Comparison of ENCODE assay signal across 1 cellular context in the genomic region with DNA sequence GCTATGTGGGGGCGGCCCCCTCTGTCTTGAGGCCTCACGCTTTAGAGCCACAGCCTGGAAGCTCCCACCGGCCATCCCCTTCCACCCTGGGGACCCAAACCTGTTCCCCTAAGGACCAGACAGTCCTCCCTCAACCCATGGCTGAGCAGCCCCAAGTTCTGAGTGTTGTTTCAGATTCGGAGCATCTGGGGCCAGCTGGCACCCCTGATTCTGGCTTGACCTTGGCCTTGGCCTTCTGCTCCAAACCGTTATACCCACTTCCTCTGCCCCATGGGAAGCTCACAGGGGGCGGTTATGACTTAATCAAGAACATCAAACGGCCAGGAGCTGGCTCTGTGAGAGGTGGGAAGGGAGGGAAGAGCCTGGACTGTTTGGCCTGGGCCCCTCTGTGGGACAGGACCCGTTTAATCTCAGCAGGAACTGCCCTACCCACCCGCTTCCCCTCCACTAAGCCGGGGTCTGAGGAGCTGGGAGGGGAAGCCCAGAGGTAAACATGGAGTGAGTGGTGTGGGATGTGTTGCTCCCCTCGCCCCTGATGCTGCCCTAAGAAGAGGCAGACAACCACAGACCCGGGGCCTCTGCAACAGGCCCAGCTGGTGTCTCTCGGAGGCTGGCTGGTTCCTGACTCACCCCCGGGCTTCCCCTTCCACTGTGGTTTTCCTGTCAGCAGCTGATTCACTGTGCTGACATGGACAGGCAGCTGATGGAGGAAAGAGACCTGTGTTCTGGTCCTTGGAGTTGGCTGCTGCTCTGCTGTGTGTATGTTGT.
A peak's percentile ranks its signal among the peaks of the same experiment; 100 is the strongest.
TF ChIP-seq lines count a peak whose summit lies in the region.

No MANE protein-coding gene starts in this region.

TF ChIP-seq in GM12878, 131 proteins besides CTCF, POLR2A, EP300 and RAD21 (continued from another document and continues in another):
- TF ChIP-seq, protein P1, sequence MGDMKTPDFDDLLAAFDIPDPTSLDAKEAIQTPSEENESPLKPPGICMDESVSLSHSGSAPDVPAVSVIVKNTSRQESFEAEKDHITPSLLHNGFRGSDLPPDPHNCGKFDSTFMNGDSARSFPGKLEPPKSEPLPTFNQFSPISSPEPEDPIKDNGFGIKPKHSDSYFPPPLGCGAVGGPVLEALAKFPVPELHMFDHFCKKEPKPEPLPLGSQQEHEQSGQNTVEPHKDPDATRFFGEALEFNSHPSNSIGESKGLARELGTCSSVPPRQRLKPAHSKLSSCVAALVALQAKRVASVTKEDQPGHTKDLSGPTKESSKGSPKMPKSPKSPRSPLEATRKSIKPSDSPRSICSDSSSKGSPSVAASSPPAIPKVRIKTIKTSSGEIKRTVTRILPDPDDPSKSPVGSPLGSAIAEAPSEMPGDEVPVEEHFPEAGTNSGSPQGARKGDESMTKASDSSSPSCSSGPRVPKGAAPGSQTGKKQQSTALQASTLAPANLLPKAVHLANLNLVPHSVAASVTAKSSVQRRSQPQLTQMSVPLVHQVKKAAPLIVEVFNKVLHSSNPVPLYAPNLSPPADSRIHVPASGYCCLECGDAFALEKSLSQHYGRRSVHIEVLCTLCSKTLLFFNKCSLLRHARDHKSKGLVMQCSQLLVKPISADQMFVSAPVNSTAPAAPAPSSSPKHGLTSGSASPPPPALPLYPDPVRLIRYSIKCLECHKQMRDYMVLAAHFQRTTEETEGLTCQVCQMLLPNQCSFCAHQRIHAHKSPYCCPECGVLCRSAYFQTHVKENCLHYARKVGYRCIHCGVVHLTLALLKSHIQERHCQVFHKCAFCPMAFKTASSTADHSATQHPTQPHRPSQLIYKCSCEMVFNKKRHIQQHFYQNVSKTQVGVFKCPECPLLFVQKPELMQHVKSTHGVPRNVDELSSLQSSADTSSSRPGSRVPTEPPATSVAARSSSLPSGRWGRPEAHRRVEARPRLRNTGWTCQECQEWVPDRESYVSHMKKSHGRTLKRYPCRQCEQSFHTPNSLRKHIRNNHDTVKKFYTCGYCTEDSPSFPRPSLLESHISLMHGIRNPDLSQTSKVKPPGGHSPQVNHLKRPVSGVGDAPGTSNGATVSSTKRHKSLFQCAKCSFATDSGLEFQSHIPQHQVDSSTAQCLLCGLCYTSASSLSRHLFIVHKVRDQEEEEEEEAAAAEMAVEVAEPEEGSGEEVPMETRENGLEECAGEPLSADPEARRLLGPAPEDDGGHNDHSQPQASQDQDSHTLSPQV (IDR thresholded peaks at IDR 0.05), result 0 out of 2 replicates have a peak, but pooled peaks have one; percentile 51
- TF ChIP-seq EGR1 (IDR thresholded peaks at IDR 0.05; ENCODE audit: borderline replicate concordance in 1 of 2, low read depth in 2 of 2, low read length in 2 of 2) (peak in 1 of 2 experiments; percentile 67; a peak in 1 of 3 replicates), MTA3 (IDR thresholded peaks at IDR 0.05; ENCODE audit: borderline replicate concordance, low read length) (peak; percentile 81), RB1 (IDR thresholded peaks at IDR 0.05; ENCODE audit: borderline replicate concordance) (no peak), LARP7 (IDR thresholded peaks at IDR 0.05) (peak; percentile 47; the same call in 1 of the 2 replicates), MTA2 (IDR thresholded peaks at IDR 0.05; ENCODE audit: low read depth) (no peak), ZBED1 (IDR thresholded peaks at IDR 0.05; ENCODE audit: borderline replicate concordance) (peak; percentile 86; the same call in 1 of the 2 replicates), KDM1A (IDR thresholded peaks at IDR 0.05; ENCODE audit: borderline replicate concordance) (no peak), TAF1 (IDR thresholded peaks at IDR 0.05; ENCODE audit: borderline replicate concordance, low read depth, low read length) (peak; percentile 55; the same call in 1 of the 2 replicates), PAX5 (IDR thresholded peaks at IDR 0.05; ENCODE audit: borderline replicate concordance, low read depth, low read length) (peak; percentile 86; the same call in 1 of the 2 replicates), RELA (IDR thresholded peaks at IDR 0.05; ENCODE audit: borderline replicate concordance, partially characterized antibody) (peak; percentile 91), CBFB (IDR thresholded peaks at IDR 0.05; ENCODE audit: low read depth) (peak; percentile 96), SREBF1 (IDR thresholded peaks at IDR 0.05; ENCODE audit: low read length) (no peak), ZNF217 (IDR thresholded peaks at IDR 0.05) (no peak), EZH2 (IDR thresholded peaks at IDR 0.05; ENCODE audit: borderline replicate concordance, control insufficient read depth, low read depth, low read length) (no peak), KAT2A (conservative IDR thresholded peaks at IDR 0.05; ENCODE audit: control insufficient read depth, low read depth, low read length) (no peak), SMAD1 (IDR thresholded peaks at IDR 0.05; ENCODE audit: low read depth, partially characterized antibody) (peak; percentile 16), PRDM15 (CRISPR knock-in tag; IDR thresholded peaks at IDR 0.05) (no peak), GABPA (IDR thresholded peaks at IDR 0.05; ENCODE audit: low read depth) (no peak), GATAD2B (conservative IDR thresholded peaks at IDR 0.05; ENCODE audit: low read depth) (0 out of 2 replicates have a peak, but pooled peaks have one; percentile 64), DPF2 (IDR thresholded peaks at IDR 0.05) (peak; percentile 81), RFX5 (IDR thresholded peaks at IDR 0.05; ENCODE audit: low read depth, low read length) (no peak), SRF (IDR thresholded peaks at IDR 0.05; ENCODE audit: low read depth in 2 of 2, low read length in 2 of 2) (peak in 1 of 2 experiments; percentile 62; a peak in 1 of 4 replicates), NR2F1 (conservative IDR thresholded peaks at IDR 0.05) (peak; percentile 91), ZBTB4 (CRISPR knock-in tag; IDR thresholded peaks at IDR 0.05) (no peak), ETV6 (conservative IDR thresholded peaks at IDR 0.05 in 1 of 2, IDR thresholded peaks at IDR 0.05 in 1 of 2; ENCODE audit: borderline replicate concordance in 1 of 2, low read depth in 1 of 2) (peak in 1 of 2 experiments; percentile 88; a peak in 2 of 4 replicates), BRCA1 (IDR thresholded peaks at IDR 0.05; ENCODE audit: low read depth, low read length) (no peak), MYC (IDR thresholded peaks at IDR 0.05; ENCODE audit: insufficient read depth, insufficient read length, insufficient replicate concordance, low read length, severe bottlenecking) (no peak), CHD4 (IDR thresholded peaks at IDR 0.05) (no peak), NFXL1 (IDR thresholded peaks at IDR 0.05; ENCODE audit: borderline replicate concordance) (no peak), TCF12 (IDR thresholded peaks at IDR 0.05; ENCODE audit: low read depth, low read length) (peak; percentile 98), CHD2 (IDR thresholded peaks at IDR 0.05; ENCODE audit: borderline replicate concordance, low read depth, low read length) (no peak), ZNF384 (IDR thresholded peaks at IDR 0.05; ENCODE audit: borderline replicate concordance, low read depth, low read length) (no peak), USF1 (IDR thresholded peaks at IDR 0.05; ENCODE audit: borderline replicate concordance, extremely low read length, insufficient read depth, low read depth, low read length) (no peak), NBN (IDR thresholded peaks at IDR 0.05) (0 out of 2 replicates have a peak, but pooled peaks have one; percentile 48)
- TF ChIP-seq, protein P2, sequence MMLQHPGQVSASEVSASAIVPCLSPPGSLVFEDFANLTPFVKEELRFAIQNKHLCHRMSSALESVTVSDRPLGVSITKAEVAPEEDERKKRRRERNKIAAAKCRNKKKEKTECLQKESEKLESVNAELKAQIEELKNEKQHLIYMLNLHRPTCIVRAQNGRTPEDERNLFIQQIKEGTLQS (IDR thresholded peaks at IDR 0.05; ENCODE audit: borderline replicate concordance, extremely low read depth, low read depth, low read length), result no peak
- TF ChIP-seq, protein P3, sequence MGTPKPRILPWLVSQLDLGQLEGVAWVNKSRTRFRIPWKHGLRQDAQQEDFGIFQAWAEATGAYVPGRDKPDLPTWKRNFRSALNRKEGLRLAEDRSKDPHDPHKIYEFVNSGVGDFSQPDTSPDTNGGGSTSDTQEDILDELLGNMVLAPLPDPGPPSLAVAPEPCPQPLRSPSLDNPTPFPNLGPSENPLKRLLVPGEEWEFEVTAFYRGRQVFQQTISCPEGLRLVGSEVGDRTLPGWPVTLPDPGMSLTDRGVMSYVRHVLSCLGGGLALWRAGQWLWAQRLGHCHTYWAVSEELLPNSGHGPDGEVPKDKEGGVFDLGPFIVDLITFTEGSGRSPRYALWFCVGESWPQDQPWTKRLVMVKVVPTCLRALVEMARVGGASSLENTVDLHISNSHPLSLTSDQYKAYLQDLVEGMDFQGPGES (IDR thresholded peaks at IDR 0.05), result no peak
- TF ChIP-seq, protein P4, sequence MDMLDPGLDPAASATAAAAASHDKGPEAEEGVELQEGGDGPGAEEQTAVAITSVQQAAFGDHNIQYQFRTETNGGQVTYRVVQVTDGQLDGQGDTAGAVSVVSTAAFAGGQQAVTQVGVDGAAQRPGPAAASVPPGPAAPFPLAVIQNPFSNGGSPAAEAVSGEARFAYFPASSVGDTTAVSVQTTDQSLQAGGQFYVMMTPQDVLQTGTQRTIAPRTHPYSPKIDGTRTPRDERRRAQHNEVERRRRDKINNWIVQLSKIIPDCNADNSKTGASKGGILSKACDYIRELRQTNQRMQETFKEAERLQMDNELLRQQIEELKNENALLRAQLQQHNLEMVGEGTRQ (IDR thresholded peaks at IDR 0.05; ENCODE audit: borderline replicate concordance, low read depth, low read length), result no peak
- TF ChIP-seq, protein P5, sequence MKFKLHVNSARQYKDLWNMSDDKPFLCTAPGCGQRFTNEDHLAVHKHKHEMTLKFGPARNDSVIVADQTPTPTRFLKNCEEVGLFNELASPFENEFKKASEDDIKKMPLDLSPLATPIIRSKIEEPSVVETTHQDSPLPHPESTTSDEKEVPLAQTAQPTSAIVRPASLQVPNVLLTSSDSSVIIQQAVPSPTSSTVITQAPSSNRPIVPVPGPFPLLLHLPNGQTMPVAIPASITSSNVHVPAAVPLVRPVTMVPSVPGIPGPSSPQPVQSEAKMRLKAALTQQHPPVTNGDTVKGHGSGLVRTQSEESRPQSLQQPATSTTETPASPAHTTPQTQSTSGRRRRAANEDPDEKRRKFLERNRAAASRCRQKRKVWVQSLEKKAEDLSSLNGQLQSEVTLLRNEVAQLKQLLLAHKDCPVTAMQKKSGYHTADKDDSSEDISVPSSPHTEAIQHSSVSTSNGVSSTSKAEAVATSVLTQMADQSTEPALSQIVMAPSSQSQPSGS (IDR thresholded peaks at IDR 0.05; ENCODE audit: low read length), result peak; percentile 77
